Comparison of ENCODE assay signal across 8 cellular contexts in genomic region chr4:30380404-30380998, GRCh38.
DNase-seq lines count a peak whose midpoint lies in the region; ATAC-seq and TF ChIP-seq lines count a peak whose summit lies in the region.

No MANE protein-coding gene starts in this region.

- H3K4me3 ChIP-seq in adrenal gland = no peak overlapping the region
- no peak overlapping the region for H3K4me3 ChIP-seq in kidney epithelial cell (ENCODE audit: low read depth, low read length)
- no peak overlapping the region for H3K4me3 ChIP-seq in vagina

- POLR2A ChIA-PET in GM10248 (lab: Yijun Ruan, JAX) = no interaction called here

- no peak for TF ChIP-seq POLR2A in adrenal gland (IDR thresholded peaks at IDR 0.05)
- TF ChIP-seq POLR2A in vagina (IDR thresholded peaks at IDR 0.05) = no peak

- no peaks in the 10 kb centered on the region for H3K36me3 ChIP-seq in adrenal gland (replicated peaks in 1 of 2)
- H3K36me3 ChIP-seq in kidney epithelial cell (ENCODE audit: control insufficient read depth, insufficient read depth, low read length) = no peaks in the 10 kb centered on the region
- no peaks in the 10 kb centered on the region for H3K36me3 ChIP-seq in vagina

- no peaks in the 10 kb centered on the region for H3K9me3 ChIP-seq in adrenal gland (replicated peaks in 1 of 3)
- H3K9me3 ChIP-seq in vagina = no peaks in the 10 kb centered on the region

- no peak overlapping the region for H3K4me3 Mint-ChIP-seq in activated T-helper 2 cell treated with anti-CD3 and anti-CD28 coated beads, Interferon-gamma antibody, Interleukin-2, Interleukin-4, amounts not matched to agents 10 μg/mL and 5 μg/mL and 100 μg/mL, durations not matched to agents 14 hours and 24 hours and 36 hours (ENCODE audit: low read depth)

- H3K4me1 Mint-ChIP-seq in activated T-helper 2 cell treated with anti-CD3 and anti-CD28 coated beads, Interferon-gamma antibody, Interleukin-2, Interleukin-4, amounts not matched to agents 10 μg/mL and 5 μg/mL and 100 μg/mL, durations not matched to agents 14 hours and 24 hours and 36 hours (ENCODE audit: low read depth) = no peaks in the 10 kb centered on the region

- H3K27me3 ChIP-seq in adrenal gland (no peaks in the 10 kb centered on the region), kidney epithelial cell (ENCODE audit: control insufficient read depth, insufficient read depth, low read length) (no peaks in the 10 kb centered on the region), vagina (no peaks in the 10 kb centered on the region)

- H3K27ac ChIP-seq in 22Rv1 (no peak overlapping the region), adrenal gland (no peak overlapping the region), vagina (no peak overlapping the region)

- WGBS in adrenal gland, 4 donors = 48 to 55% (median 53%) methylated on average over 6 of the region's 6 CpGs

- CTCF ChIA-PET in GM10248 (lab: Yijun Ruan, JAX) = interaction anchor here (0.6 to 1.4 kb wide), 7 partner anchors 8 to 56 kb away, joined by 3 to 5 read pairs (median 3); no protein-coding TSS in a partner anchor

- H3K27ac Mint-ChIP-seq in activated T-helper 2 cell treated with anti-CD3 and anti-CD28 coated beads, Interferon-gamma antibody, Interleukin-2, Interleukin-4, amounts not matched to agents 10 μg/mL and 5 μg/mL and 100 μg/mL, durations not matched to agents 14 hours and 24 hours and 36 hours = no peak overlapping the region

- no peaks in the 10 kb centered on the region for H3K27me3 Mint-ChIP-seq in activated T-helper 2 cell treated with anti-CD3 and anti-CD28 coated beads, Interferon-gamma antibody, Interleukin-2, Interleukin-4, amounts not matched to agents 10 μg/mL and 5 μg/mL and 100 μg/mL, durations not matched to agents 14 hours and 24 hours and 36 hours (ENCODE audit: low read depth)

- peaks cover 33% of the 10 kb centered on the region for H3K9me3 Mint-ChIP-seq in activated T-helper 2 cell treated with anti-CD3 and anti-CD28 coated beads, Interferon-gamma antibody, Interleukin-2, Interleukin-4, amounts not matched to agents 10 μg/mL and 5 μg/mL and 100 μg/mL, durations not matched to agents 14 hours and 24 hours and 36 hours

- peak; percentile 12 for DNase-seq in GM10248 (ENCODE audit: extremely low spot score)
- DNase-seq in NCI-H2081 (lab: John Stamatoyannopoulos, UW) = peak; percentile 60 to 72
- DNase-seq in adrenal gland = peak in 5 of 7 donors; percentile 23 to 69 (median 47)
- peak; percentile 44 for DNase-seq in kidney epithelial cell (ENCODE audit: low read depth)
- no peak for DNase-seq in vagina (ENCODE audit: extremely low spot score in 2 of 2)
- DNase-seq in activated T-helper 2 cell treated with anti-CD3 and anti-CD28 coated beads, Interferon-gamma antibody, Interleukin-2, Interleukin-4, amounts not matched to agents 10 μg/mL and 5 μg/mL and 100 μg/mL, durations not matched to agents 14 hours and 24 hours and 36 hours (ENCODE audit: low spot score) = no peak

- TF ChIP-seq CTCF in 22Rv1 (IDR thresholded peaks at IDR 0.05) = peak; percentile 89
- peak; percentile 75 for TF ChIP-seq CTCF in GM10248 (IDR thresholded peaks at IDR 0.05; ENCODE audit: control extremely low read depth, extremely low read depth, low read depth, missing control alignments)
- peak; percentile 25 to 60 (median 49) for TF ChIP-seq CTCF in adrenal gland (IDR thresholded peaks at IDR 0.05)
- TF ChIP-seq CTCF in kidney epithelial cell (IDR thresholded peaks at IDR 0.05; ENCODE audit: insufficient read depth, low read length, poor library complexity, severe bottlenecking) = peak; percentile 87
- no peak for TF ChIP-seq CTCF in vagina (IDR thresholded peaks at IDR 0.05)

- intact Hi-C loops in adrenal gland (cut with DNase I) = no loop called here
- intact Hi-C loops in vagina (cut with DNase I) = no loop called here
- intact Hi-C loops in activated T-helper 2 cell treated with anti-CD3 and anti-CD28 coated beads, Interferon-gamma antibody, Interleukin-2, Interleukin-4, amounts not matched to agents 10 μg/mL and 5 μg/mL and 100 μg/mL, durations not matched to agents 14 hours and 24 hours and 36 hours (cut with micrococcal nuclease) = no loop called here

- no peaks in the 10 kb centered on the region for H3K36me3 Mint-ChIP-seq in activated T-helper 2 cell treated with anti-CD3 and anti-CD28 coated beads, Interferon-gamma antibody, Interleukin-2, Interleukin-4, amounts not matched to agents 10 μg/mL and 5 μg/mL and 100 μg/mL, durations not matched to agents 14 hours and 24 hours and 36 hours (ENCODE audit: low read depth)

- H3K4me1 ChIP-seq in adrenal gland (replicated peaks in 1 of 2) = no peaks in the 10 kb centered on the region
- no peaks in the 10 kb centered on the region for H3K4me1 ChIP-seq in vagina

- ATAC-seq in HG02678 (IDR thresholded peaks at IDR 0.05; ENCODE audit: unreplicated experiment) = peak; percentile 93

Comparison
In these comparisons a context has a peak if more than half of its experiments do, and no peak if none do; other contexts are left out.
1. CTCF ChIP-seq: peak in 22Rv1 (single experiment), GM10248 (single experiment), adrenal gland (6 of 6) and kidney epithelial cell (single experiment); none in vagina (0 of 3).
2. DNase-seq: peak in GM10248 (single experiment), NCI-H2081 (2 of 2), adrenal gland (5 of 7) and kidney epithelial cell (single experiment); none in vagina (0 of 2) and activated T-helper 2 cell treated with anti-CD3 and anti-CD28 coated beads, Interferon-gamma antibody, Interleukin-2, Interleukin-4, amounts not matched to agents 10 μg/mL and 5 μg/mL and 100 μg/mL, durations not matched to agents 14 hours and 24 hours and 36 hours (single experiment).